22 cellular contexts compared by ENCODE assay signal in genomic region chr9:112502177-112502946, GRCh38.
"Had no signal": no experiment of that assay in that cellular context is flagged by ENCODE, and none has a peak within 500 bp of the region (broad histone marks: within the 10 kb centered on the region; RNA-seq: fewer than 3 reads in every experiment).

No MANE protein-coding gene starts in this region.

- H3K4me3 ChIP-seq: esophagus muscularis mucosa, lower lobe of right lung, ovary, sigmoid colon, thyroid gland had no signal

- FAIRE-seq: colon, endometrium had no signal

- H3K27ac ChIP-seq: esophagus muscularis mucosa, lower lobe of right lung, ovary, sigmoid colon, thyroid gland had no signal

- DNase-seq: activated CD4-positive, alpha-beta T cell treated with anti-CD3 and anti-CD28 coated beads, Interleukin-2, amount 10 ng/mL, durations not matched to agents 7 days and 5 days; activated CD4-positive, CD25-positive, alpha-beta regulatory T cell; activated CD8-positive, alpha-beta memory T cell treated with anti-CD3 and anti-CD28 coated beads, Interleukin-2, amount 50 U/mL, for 4 hours; activated effector memory CD4-positive, alpha-beta T cell treated with Interleukin-2 at 50 U/mL for 16 hours; activated naive CD4-positive, alpha-beta T cell treated with anti-CD3 and anti-CD28 coated beads, Interleukin-2, amount 10 ng/mL, durations not matched to agents 7 days and 5 days; activated naive CD8-positive, alpha-beta T cell treated with anti-CD3 and anti-CD28 coated beads, Interleukin-2, amount 50 U/mL, for 24 hours; activated T-cell treated with anti-CD3 and anti-CD28 coated beads, Interleukin-2, amount 50 U/mL, for 48 hours; central memory CD4-positive, alpha-beta T cell; dorsolateral prefrontal cortex; immature natural killer cell; natural killer cell; sigmoid colon; stimulated activated CD4-positive, alpha-beta T cell treated with anti-CD3 and anti-CD28 coated beads, Interleukin-4, amount 100 ng/mL, for 24 hours; stimulated activated naive B cell treated with anti-CD40 and anti-IgM and Interleukin-4, amounts not matched to agents 10 μg/mL and 1 μg/mL and 100 μg/mL, for 72 hours; T-cell; T-helper 9 cell had no signal

- H3K27me3 ChIP-seq: dorsolateral prefrontal cortex, esophagus muscularis mucosa, ovary, sigmoid colon, thyroid gland had no signal

- H3K9me3 ChIP-seq: esophagus muscularis mucosa, lower lobe of right lung, ovary, sigmoid colon, thyroid gland had no signal

- H3K36me3 ChIP-seq: esophagus muscularis mucosa, lower lobe of right lung, ovary, sigmoid colon, thyroid gland had no signal

- H3K4me1 ChIP-seq: esophagus muscularis mucosa, sigmoid colon, thyroid gland had no signal
